ENCODE assay signal across 9 cellular contexts in genomic region chr18:42030586-42031182, GRCh38.
DNase-seq lines count a peak whose midpoint lies in the region; ATAC-seq and TF ChIP-seq lines count a peak whose summit lies in the region.
"Had no signal": no experiment of that assay in that cellular context is flagged by ENCODE, and none has a peak within 500 bp of the region (broad histone marks: within the 10 kb centered on the region; RNA-seq: fewer than 3 reads in every experiment).

No MANE protein-coding gene starts in this region.

- peak; percentile 70 for TF ChIP-seq CTCF in OCI-LY3 (IDR thresholded peaks at IDR 0.05; ENCODE audit: low read depth, low read length)
- TF ChIP-seq CTCF in esophagus muscularis mucosa (IDR thresholded peaks at IDR 0.05) = peak in 2 of 3 experiments; percentile 18 to 28
- TF ChIP-seq CTCF in upper lobe of right lung (IDR thresholded peaks at IDR 0.05) = no peak

- H3K27ac ChIP-seq in OCI-LY3 (ENCODE audit: low read length) (no peak overlapping the region), esophagus muscularis mucosa (replicated peaks in 1 of 4) (no peak overlapping the region), upper lobe of right lung (no peak overlapping the region)
- H3K27ac ChIP-seq: upper lobe of left lung had no signal

- no peaks in the 10 kb centered on the region for H3K9me3 ChIP-seq in OCI-LY3 (ENCODE audit: insufficient read depth, low read length)
- H3K9me3 ChIP-seq in esophagus muscularis mucosa = no peaks in the 10 kb centered on the region
- no peaks in the 10 kb centered on the region for H3K9me3 ChIP-seq in upper lobe of right lung
- H3K9me3 ChIP-seq: upper lobe of left lung had no signal

- no peak overlapping the region for H2AFZ ChIP-seq in OCI-LY3 (ENCODE audit: low read depth, low read length)

- no peak overlapping the region for H3K4me2 ChIP-seq in OCI-LY3 (ENCODE audit: low read length)

- intact Hi-C loops in left ventricle myocardium superior (cut with micrococcal nuclease) (no loop called here), Right ventricle myocardium superior (cut with DNase I) (no loop called here), esophagus muscularis mucosa (cut with DNase I) (no loop called here), upper lobe of right lung (cut with DNase I) (no loop called here)

- H3K9ac ChIP-seq in OCI-LY3 (ENCODE audit: low read length) = no peak overlapping the region

- 78% methylated on average over 3 of the region's 3 CpGs for WGBS in esophagus muscularis mucosa

- H3K4me3 ChIP-seq in OCI-LY3 (ENCODE audit: low read length) = no peak overlapping the region
- H3K4me3 ChIP-seq in esophagus muscularis mucosa = no peak overlapping the region
- no peak overlapping the region for H3K4me3 ChIP-seq in upper lobe of right lung
- H3K4me3 ChIP-seq: upper lobe of left lung had no signal

- H3K27me3 ChIP-seq in OCI-LY3 (ENCODE audit: low read depth, low read length) = no peaks in the 10 kb centered on the region
- no peaks in the 10 kb centered on the region for H3K27me3 ChIP-seq in esophagus muscularis mucosa
- H3K27me3 ChIP-seq in upper lobe of right lung = no peaks in the 10 kb centered on the region
- H3K27me3 ChIP-seq: upper lobe of left lung had no signal

- H3K36me3 ChIP-seq in OCI-LY3 (replicated peaks; ENCODE audit: low read depth, low read length) = peaks cover 49% of the 10 kb centered on the region
- H3K36me3 ChIP-seq in esophagus muscularis mucosa = peaks cover 27 to 77% (median 52%) of the 10 kb centered on the region in 4 donors
- H3K36me3 ChIP-seq in upper lobe of right lung = peaks cover 50% of the 10 kb centered on the region

- H3K79me2 ChIP-seq in OCI-LY3 (ENCODE audit: low read length) = no peaks in the 10 kb centered on the region

- DNase-seq in left ventricle myocardium superior (no peak), Right ventricle myocardium superior (no peak), esophagus muscularis mucosa (ENCODE audit: extremely low spot score) (no peak), upper lobe of right lung (no peak)
- DNase-seq: upper lobe of left lung had no signal

- H3K4me1 ChIP-seq in OCI-LY3 (ENCODE audit: low read length) = peaks cover 22% of the 10 kb centered on the region
- H3K4me1 ChIP-seq in esophagus muscularis mucosa = no peaks in the 10 kb centered on the region
- H3K4me1 ChIP-seq in upper lobe of right lung = no peaks in the 10 kb centered on the region
- H3K4me1 ChIP-seq: upper lobe of left lung had no signal

- TF ChIP-seq EP300 in esophagus muscularis mucosa (IDR thresholded peaks at IDR 0.05) = no peak

- peaks cover 15% of the 10 kb centered on the region for H4K20me1 ChIP-seq in OCI-LY3 (ENCODE audit: insufficient read depth, low read length)

- no peak for TF ChIP-seq POLR2A in esophagus muscularis mucosa (IDR thresholded peaks at IDR 0.05; ENCODE audit: low read depth)

- ATAC-seq in left ventricle myocardium superior (peak; percentile 52), Right ventricle myocardium superior (ENCODE audit: poor library complexity) (no peak), upper lobe of right lung (peak; percentile 27), GM19395 (IDR thresholded peaks at IDR 0.05; ENCODE audit: unreplicated experiment) (no peak), GM21423 (IDR thresholded peaks at IDR 0.05; ENCODE audit: unreplicated experiment) (no peak), HG03439 (IDR thresholded peaks at IDR 0.05; ENCODE audit: unreplicated experiment) (no peak)

Comparison
In these comparisons a context has a peak if more than half of its experiments do, and no peak if none do; other contexts are left out.
1. ATAC-seq: peak in left ventricle myocardium superior (single experiment) and upper lobe of right lung (single experiment); none in Right ventricle myocardium superior (single experiment), GM19395 (single experiment), GM21423 (single experiment) and HG03439 (single experiment).